Comparison of ENCODE assay signal across 12 cellular contexts in the genomic region with DNA sequence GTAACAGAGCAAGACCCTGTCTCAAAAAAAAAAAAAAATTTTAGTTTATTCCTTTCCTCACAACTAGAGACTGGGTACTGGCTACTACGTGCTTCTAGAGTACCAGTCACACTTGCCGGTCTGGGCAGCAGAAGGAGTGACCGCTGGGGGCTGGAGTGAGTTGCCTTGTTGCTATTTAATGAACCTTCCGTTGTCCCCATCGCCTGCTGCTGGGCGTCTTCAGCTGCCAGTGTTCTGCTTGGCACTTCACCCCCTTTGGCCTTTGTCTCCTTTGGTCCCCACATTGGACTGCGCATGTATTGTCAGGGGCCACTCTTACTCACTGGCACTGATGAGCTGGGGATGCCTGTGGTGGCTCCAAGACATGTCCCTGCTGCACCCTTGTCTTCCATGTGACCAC.
"Had no signal": no experiment of that assay in that cellular context is flagged by ENCODE, and none has a peak within 500 bp of the region (broad histone marks: within the 10 kb centered on the region; RNA-seq: fewer than 3 reads in every experiment).

No MANE protein-coding gene starts in this region.

- H3K4me3 Mint-ChIP-seq: activated naive CD8-positive, alpha-beta T cell treated with anti-CD3 and anti-CD28 coated beads, Interleukin-2, amount 10 ng/mL, durations not matched to agents 7 days and 5 days; stimulated activated naive CD8-positive, alpha-beta T cell treated with anti-CD3 and anti-CD28 coated beads, Interleukin-15, amount 100 ng/mL, for 72 hours had no signal

- H3K27ac ChIP-seq: breast epithelium, parathyroid adenoma, skin epidermis, VCaP had no signal

- H3K27ac Mint-ChIP-seq: activated naive CD8-positive, alpha-beta T cell treated with anti-CD3 and anti-CD28 coated beads, Interleukin-2, amount 10 ng/mL, durations not matched to agents 7 days and 5 days had no signal

- DNase-seq: activated CD4-positive, alpha-beta T cell treated with anti-CD3 and anti-CD28 coated beads for 4 hours; activated effector memory CD4-positive, alpha-beta T cell treated with Interleukin-2 at 50 U/mL for 16 hours; activated naive CD8-positive, alpha-beta T cell treated with anti-CD3 and anti-CD28 coated beads, Interleukin-2, amount 10 ng/mL, durations not matched to agents 7 days and 5 days; aorta; left cardiac atrium; stimulated activated CD4-positive, alpha-beta T cell treated with anti-CD3 and anti-CD28 coated beads, Interleukin-4, amount 100 ng/mL, for 4 hours; stimulated activated naive CD8-positive, alpha-beta T cell treated with anti-CD3 and anti-CD28 coated beads, Interleukin-15, amount 100 ng/mL, for 72 hours had no signal

- H3K9ac ChIP-seq: parathyroid adenoma had no signal

- H3K9me3 Mint-ChIP-seq: activated naive CD8-positive, alpha-beta T cell treated with anti-CD3 and anti-CD28 coated beads, Interleukin-2, amount 10 ng/mL, durations not matched to agents 7 days and 5 days had no signal

- H2AFZ ChIP-seq: parathyroid adenoma had no signal

- H3K4me3 ChIP-seq: breast epithelium, lung, skin epidermis had no signal

- ATAC-seq: left cardiac atrium; stimulated activated naive CD8-positive, alpha-beta T cell treated with anti-CD3 and anti-CD28 coated beads, Interleukin-15, amount 100 ng/mL, for 72 hours had no signal

- H3K27me3 Mint-ChIP-seq: activated naive CD8-positive, alpha-beta T cell treated with anti-CD3 and anti-CD28 coated beads, Interleukin-2, amount 10 ng/mL, durations not matched to agents 7 days and 5 days; stimulated activated naive CD8-positive, alpha-beta T cell treated with anti-CD3 and anti-CD28 coated beads, Interleukin-15, amount 100 ng/mL, for 72 hours had no signal

- H3K4me1 ChIP-seq: breast epithelium, parathyroid adenoma had no signal

- H3K9me3 ChIP-seq: breast epithelium had no signal

- H3K27me3 ChIP-seq: breast epithelium had no signal
